Comparison of ENCODE assay signal across 8 cellular contexts in genomic region chr4:7828926-7829325, GRCh38.
A peak's percentile ranks its signal among the peaks of the same experiment; 100 is the strongest.
DNase-seq lines count a peak whose midpoint lies in the region; ATAC-seq, FAIRE-seq and TF ChIP-seq lines count a peak whose summit lies in the region.

No MANE protein-coding gene starts in this region.

- H3K27me3 ChIP-seq in small intestine (ENCODE audit: control insufficient read depth in 2 of 2, insufficient read depth in 2 of 2, low read length in 2 of 2) = no peaks in the 10 kb centered on the region

- POLR2A ChIA-PET in activated CD4-positive, alpha-beta memory T cell treated with anti-CD3 and anti-CD28 coated beads, Interleukin-2, amount 10 ng/mL, durations not matched to agents 7 days and 5 days (lab: Charles Lee) = interaction anchor here (1.1 to 3.5 kb wide), 5 partner anchors 12 to 141 kb away, joined by 3 to 15 read pairs (median 4); no protein-coding TSS in a partner anchor

- FAIRE-seq in small intestine (lab: Jason Lieb, UNC) = no peak

- no peak for ATAC-seq in HG03097 (IDR thresholded peaks at IDR 0.05; ENCODE audit: low FRiP score, unreplicated experiment)

- H3K27ac ChIP-seq in small intestine (ENCODE audit: low read depth in 1 of 2, low read length in 1 of 2) = peak overlapping the region; percentile 83 to 90

- no peak for TF ChIP-seq CTCF in fibroblast of pulmonary artery (IDR thresholded peaks at IDR 0.05; ENCODE audit: low read length, missing control alignments)

- DNase-seq in HT1080 (ENCODE audit: low read depth) (peak; percentile 67), fibroblast of pulmonary artery (ENCODE audit: low read depth) (peak; percentile 79), small intestine (no peak), retina (no peak), hippocampal formation (lab: John Stamatoyannopoulos, UW) (no peak), NCI-H2081 treated with DMSO at 0.1 percent for 48 hours (lab: John Stamatoyannopoulos, UW) (no peak)
- DNase-seq in activated CD4-positive, alpha-beta memory T cell treated with anti-CD3 and anti-CD28 coated beads, Interleukin-2, amount 10 ng/mL, durations not matched to agents 7 days and 5 days = no peak

- H3K4me1 Mint-ChIP-seq in activated CD4-positive, alpha-beta memory T cell treated with anti-CD3 and anti-CD28 coated beads, Interleukin-2, amount 10 ng/mL, durations not matched to agents 7 days and 5 days = peaks cover 64% of the 10 kb centered on the region

- H3K9me3 ChIP-seq in small intestine (ENCODE audit: control insufficient read depth, low read depth) = no peaks in the 10 kb centered on the region

- peaks cover 2% of the 10 kb centered on the region for H3K9me3 Mint-ChIP-seq in activated CD4-positive, alpha-beta memory T cell treated with anti-CD3 and anti-CD28 coated beads, Interleukin-2, amount 10 ng/mL, durations not matched to agents 7 days and 5 days

- H3K4me3 ChIP-seq in fibroblast of pulmonary artery (replicated peaks; ENCODE audit: low read depth, low read length) (no peak overlapping the region), small intestine (ENCODE audit: low read depth in 1 of 2, low read length in 2 of 2) (no peak overlapping the region)

- CTCF ChIA-PET in activated CD4-positive, alpha-beta memory T cell treated with anti-CD3 and anti-CD28 coated beads, Interleukin-2, amount 10 ng/mL, durations not matched to agents 7 days and 5 days (lab: Charles Lee) = interaction anchor here (0.7 to 1.6 kb wide), 4 partner anchors 12 to 25 kb away, joined by 3 to 5 read pairs (median 3); no protein-coding TSS in a partner anchor

- H3K36me3 Mint-ChIP-seq in activated CD4-positive, alpha-beta memory T cell treated with anti-CD3 and anti-CD28 coated beads, Interleukin-2, amount 10 ng/mL, durations not matched to agents 7 days and 5 days (ENCODE audit: low read depth) = peaks cover 21% of the 10 kb centered on the region

- no peak overlapping the region for H3K4me3 Mint-ChIP-seq in activated CD4-positive, alpha-beta memory T cell treated with anti-CD3 and anti-CD28 coated beads, Interleukin-2, amount 10 ng/mL, durations not matched to agents 7 days and 5 days

- peak overlapping the region; percentile 83 for H3K27ac Mint-ChIP-seq in activated CD4-positive, alpha-beta memory T cell treated with anti-CD3 and anti-CD28 coated beads, Interleukin-2, amount 10 ng/mL, durations not matched to agents 7 days and 5 days

- WGBS in small intestine, 3 donors = 84 to 92% (median 86%) methylated on average over 5 of the region's 5 CpGs

- peaks cover 0 to 11% of the 10 kb centered on the region in 2 donors for H3K4me1 ChIP-seq in small intestine (ENCODE audit: control insufficient read depth in 2 of 2, insufficient read depth in 1 of 2, low read depth in 1 of 2, low read length in 1 of 2)

- H3K36me3 ChIP-seq in small intestine (ENCODE audit: control insufficient read depth in 2 of 2, insufficient read depth in 2 of 2, low read length in 2 of 2) = peaks cover 0 to 3% of the 10 kb centered on the region in 2 donors

- peaks cover 6% of the 10 kb centered on the region for H3K27me3 Mint-ChIP-seq in activated CD4-positive, alpha-beta memory T cell treated with anti-CD3 and anti-CD28 coated beads, Interleukin-2, amount 10 ng/mL, durations not matched to agents 7 days and 5 days

Comparison
In these comparisons a context has a peak if more than half of its experiments do, and no peak if none do; other contexts are left out.
1. DNase-seq: peak in HT1080 (single experiment) and fibroblast of pulmonary artery (single experiment); none in activated CD4-positive, alpha-beta memory T cell treated with anti-CD3 and anti-CD28 coated beads, Interleukin-2, amount 10 ng/mL, durations not matched to agents 7 days and 5 days (single experiment), small intestine (single experiment), retina (single experiment), hippocampal formation (0 of 2) and NCI-H2081 treated with DMSO at 0.1 percent for 48 hours (single experiment).